ENCODE assay signal across 1 cellular context in the genomic region with DNA sequence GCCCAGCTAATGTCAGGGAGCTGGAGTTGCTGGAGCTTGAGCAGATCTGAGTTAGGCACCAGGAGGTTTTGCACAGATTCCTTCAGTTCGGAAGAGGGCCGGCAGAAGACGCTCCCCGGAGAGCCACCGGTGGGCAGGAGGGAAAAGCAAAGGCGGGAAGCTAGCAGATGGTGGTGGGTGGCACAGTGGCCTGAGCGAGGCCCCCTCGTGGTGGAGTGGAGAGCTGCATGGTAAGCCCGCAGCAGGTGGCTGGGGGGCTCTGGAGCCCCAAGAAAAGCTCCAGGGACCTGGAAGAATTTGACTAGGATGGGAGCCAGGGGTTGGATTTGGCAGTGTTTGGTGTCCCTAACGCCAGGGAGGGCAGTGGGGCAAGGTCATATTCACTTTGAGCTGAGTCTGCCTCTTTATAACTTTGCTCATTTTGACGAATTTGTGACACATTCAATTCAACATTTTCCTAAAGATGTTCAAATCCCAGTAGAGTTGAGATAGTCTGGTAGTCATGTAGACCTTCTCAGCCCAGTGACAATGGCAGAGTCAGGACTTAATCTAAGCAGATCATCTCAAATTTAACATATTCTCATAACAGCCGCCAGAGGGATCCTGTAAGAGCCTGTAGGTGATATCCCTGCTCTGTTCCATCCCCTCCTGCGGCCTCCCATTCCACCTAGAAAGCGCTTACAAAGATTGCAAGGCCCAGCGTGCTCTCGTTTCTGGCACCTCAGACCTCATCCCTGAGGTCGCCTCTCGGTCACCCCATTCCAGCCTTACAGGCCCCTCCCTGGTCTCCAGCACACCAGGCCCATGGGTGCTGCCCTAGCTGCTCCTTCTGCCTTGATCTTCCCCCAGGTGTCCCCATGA.
TF ChIP-seq lines count a peak whose summit lies in the region.

No MANE protein-coding gene starts in this region.

TF ChIP-seq in GM23338, 12 proteins besides CTCF, POLR2A, EP300 and RAD21 (continued from another document):
- TF ChIP-seq, protein P1, sequence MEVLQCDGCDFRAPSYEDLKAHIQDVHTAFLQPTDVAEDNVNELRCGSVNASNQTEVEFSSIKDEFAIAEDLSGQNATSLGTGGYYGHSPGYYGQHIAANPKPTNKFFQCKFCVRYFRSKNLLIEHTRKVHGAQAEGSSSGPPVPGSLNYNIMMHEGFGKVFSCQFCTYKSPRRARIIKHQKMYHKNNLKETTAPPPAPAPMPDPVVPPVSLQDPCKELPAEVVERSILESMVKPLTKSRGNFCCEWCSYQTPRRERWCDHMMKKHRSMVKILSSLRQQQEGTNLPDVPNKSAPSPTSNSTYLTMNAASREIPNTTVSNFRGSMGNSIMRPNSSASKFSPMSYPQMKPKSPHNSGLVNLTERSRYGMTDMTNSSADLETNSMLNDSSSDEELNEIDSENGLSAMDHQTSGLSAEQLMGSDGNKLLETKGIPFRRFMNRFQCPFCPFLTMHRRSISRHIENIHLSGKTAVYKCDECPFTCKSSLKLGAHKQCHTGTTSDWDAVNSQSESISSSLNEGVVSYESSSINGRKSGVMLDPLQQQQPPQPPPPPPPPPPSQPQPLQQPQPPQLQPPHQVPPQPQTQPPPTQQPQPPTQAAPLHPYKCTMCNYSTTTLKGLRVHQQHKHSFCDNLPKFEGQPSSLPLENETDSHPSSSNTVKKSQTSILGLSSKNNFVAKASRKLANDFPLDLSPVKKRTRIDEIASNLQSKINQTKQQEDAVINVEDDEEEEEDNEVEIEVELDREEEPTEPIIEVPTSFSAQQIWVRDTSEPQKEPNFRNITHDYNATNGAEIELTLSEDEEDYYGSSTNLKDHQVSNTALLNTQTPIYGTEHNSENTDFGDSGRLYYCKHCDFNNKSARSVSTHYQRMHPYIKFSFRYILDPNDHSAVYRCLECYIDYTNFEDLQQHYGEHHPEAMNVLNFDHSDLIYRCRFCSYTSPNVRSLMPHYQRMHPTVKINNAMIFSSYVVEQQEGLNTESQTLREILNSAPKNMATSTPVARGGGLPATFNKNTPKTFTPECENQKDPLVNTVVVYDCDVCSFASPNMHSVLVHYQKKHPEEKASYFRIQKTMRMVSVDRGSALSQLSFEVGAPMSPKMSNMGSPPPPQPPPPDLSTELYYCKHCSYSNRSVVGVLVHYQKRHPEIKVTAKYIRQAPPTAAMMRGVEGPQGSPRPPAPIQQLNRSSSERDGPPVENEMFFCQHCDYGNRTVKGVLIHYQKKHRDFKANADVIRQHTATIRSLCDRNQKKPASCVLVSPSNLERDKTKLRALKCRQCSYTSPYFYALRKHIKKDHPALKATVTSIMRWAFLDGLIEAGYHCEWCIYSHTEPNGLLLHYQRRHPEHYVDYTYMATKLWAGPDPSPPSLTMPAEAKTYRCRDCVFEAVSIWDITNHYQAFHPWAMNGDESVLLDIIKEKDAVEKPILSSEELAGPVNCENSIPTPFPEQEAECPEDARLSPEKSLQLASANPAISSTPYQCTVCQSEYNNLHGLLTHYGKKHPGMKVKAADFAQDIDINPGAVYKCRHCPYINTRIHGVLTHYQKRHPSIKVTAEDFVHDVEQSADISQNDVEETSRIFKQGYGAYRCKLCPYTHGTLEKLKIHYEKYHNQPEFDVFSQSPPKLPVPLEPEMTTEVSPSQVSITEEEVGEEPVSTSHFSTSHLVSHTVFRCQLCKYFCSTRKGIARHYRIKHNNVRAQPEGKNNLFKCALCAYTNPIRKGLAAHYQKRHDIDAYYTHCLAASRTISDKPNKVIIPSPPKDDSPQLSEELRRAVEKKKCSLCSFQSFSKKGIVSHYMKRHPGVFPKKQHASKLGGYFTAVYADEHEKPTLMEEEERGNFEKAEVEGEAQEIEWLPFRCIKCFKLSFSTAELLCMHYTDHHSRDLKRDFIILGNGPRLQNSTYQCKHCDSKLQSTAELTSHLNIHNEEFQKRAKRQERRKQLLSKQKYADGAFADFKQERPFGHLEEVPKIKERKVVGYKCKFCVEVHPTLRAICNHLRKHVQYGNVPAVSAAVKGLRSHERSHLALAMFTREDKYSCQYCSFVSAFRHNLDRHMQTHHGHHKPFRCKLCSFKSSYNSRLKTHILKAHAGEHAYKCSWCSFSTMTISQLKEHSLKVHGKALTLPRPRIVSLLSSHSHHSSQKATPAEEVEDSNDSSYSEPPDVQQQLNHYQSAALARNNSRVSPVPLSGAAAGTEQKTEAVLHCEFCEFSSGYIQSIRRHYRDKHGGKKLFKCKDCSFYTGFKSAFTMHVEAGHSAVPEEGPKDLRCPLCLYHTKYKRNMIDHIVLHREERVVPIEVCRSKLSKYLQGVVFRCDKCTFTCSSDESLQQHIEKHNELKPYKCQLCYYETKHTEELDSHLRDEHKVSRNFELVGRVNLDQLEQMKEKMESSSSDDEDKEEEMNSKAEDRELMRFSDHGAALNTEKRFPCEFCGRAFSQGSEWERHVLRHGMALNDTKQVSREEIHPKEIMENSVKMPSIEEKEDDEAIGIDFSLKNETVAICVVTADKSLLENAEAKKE (CRISPR knock-in tag; IDR thresholded peaks at IDR 0.05), result no peak
- TF ChIP-seq STAT1 (IDR thresholded peaks at IDR 0.05; ENCODE audit: unreplicated experiment), result no peak
